ENCODE assay signal across 7 cellular contexts in genomic region chrX:3465017-3465416, GRCh38.
"Had no signal": no experiment of that assay in that cellular context is flagged by ENCODE, and none has a peak within 500 bp of the region (broad histone marks: within the 10 kb centered on the region; RNA-seq: fewer than 3 reads in every experiment).

No MANE protein-coding gene starts in this region.

- H3K9me3 Mint-ChIP-seq: GM23338, H9, HFFc6 had no signal

- H3K27ac Mint-ChIP-seq: GM23338, H9, HFFc6 had no signal

- H3K4me3 Mint-ChIP-seq: GM23338, H9, HFFc6 had no signal

- DNase-seq: GM23248, GOT3, H7, H9, HCEC 1CT, HFFc6 had no signal
